ENCODE assay signal across 9 cellular contexts in the genomic region with DNA sequence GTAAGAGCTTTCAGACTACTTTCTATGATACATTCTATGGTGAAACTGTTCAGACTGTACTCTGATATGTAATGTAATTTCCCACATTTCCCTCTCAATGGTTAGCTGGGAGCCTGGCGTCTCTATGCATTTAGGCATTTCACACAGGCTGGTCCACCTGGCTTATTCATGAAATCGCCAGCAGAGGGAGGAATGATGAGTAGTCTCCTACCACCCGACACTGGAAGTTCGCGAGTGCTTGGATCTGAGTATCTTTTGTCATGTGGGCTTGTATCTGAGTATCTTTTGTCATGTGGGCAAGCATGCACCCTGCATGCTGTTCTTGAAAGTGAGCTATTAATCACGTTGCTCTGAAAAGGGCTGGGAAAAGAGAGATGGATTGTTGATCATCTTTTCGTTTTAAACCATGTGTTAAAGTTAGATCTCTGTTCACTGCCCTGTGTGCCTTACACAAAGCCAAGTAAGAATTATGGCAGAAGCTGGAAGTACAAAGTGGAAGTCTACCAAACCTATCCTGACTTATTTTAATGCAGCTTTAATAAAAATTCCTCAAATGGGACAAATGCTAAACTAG.
DNase-seq lines count a peak whose midpoint lies in the region; ATAC-seq and TF ChIP-seq lines count a peak whose summit lies in the region.
"Had no signal": no experiment of that assay in that cellular context is flagged by ENCODE, and none has a peak within 500 bp of the region (broad histone marks: within the 10 kb centered on the region; RNA-seq: fewer than 3 reads in every experiment).

No MANE protein-coding gene starts in this region.

- TF ChIP-seq CTCF in Panc1 (IDR thresholded peaks at IDR 0.05) (peak; percentile 72), smooth muscle cell (IDR thresholded peaks at IDR 0.05; ENCODE audit: borderline replicate concordance, insufficient read depth, poor library complexity, severe bottlenecking) (peak; percentile 68)

- no peaks in the 10 kb centered on the region for H3K9me3 ChIP-seq in Panc1 (ENCODE audit: control insufficient read depth, insufficient read depth, low read depth, low read length)
- H3K9me3 ChIP-seq in smooth muscle cell (replicated peaks; ENCODE audit: low read depth): no peaks in the 10 kb centered on the region
- H3K9me3 ChIP-seq: gastrocnemius medialis had no signal

- H3K79me2 ChIP-seq in smooth muscle cell (ENCODE audit: low read depth): no peaks in the 10 kb centered on the region

- H3K4me1 ChIP-seq in Panc1 (ENCODE audit: control insufficient read depth, insufficient read depth, low read length) (no peaks in the 10 kb centered on the region), smooth muscle cell (ENCODE audit: low read depth) (no peaks in the 10 kb centered on the region)

- H3K9ac ChIP-seq in smooth muscle cell (ENCODE audit: low read depth): no peak overlapping the region

- H3K27ac ChIP-seq in Panc1 (ENCODE audit: low read length): no peak overlapping the region
- no peak overlapping the region for H3K27ac ChIP-seq in smooth muscle cell (ENCODE audit: low read depth)
- H3K27ac ChIP-seq: gastrocnemius medialis had no signal

- POLR2A ChIA-PET in Panc1 (lab: Charles Lee): no interaction called here

- no peaks in the 10 kb centered on the region; the same call in 1 of the 2 replicates for H3K27me3 ChIP-seq in H7 (ENCODE audit: control insufficient read depth, insufficient read depth, low read length)
- 0 out of 2 replicates have a peak, but pooled peaks cover 2% of the 10 kb centered on the region for H3K27me3 ChIP-seq in Panc1 (ENCODE audit: control insufficient read depth, insufficient read depth, low read length)
- H3K27me3 ChIP-seq in smooth muscle cell (ENCODE audit: low read depth): peaks cover 16% of the 10 kb centered on the region
- H3K27me3 ChIP-seq: gastrocnemius medialis had no signal

- no peak overlapping the region for H3K4me3 ChIP-seq in H7 (ENCODE audit: insufficient read depth, low read depth, low read length)
- no peak overlapping the region for H3K4me3 ChIP-seq in Panc1 (ENCODE audit: low read depth in 2 of 2, low read length in 2 of 2)
- H3K4me3 ChIP-seq in smooth muscle cell: no peak overlapping the region
- H3K4me3 ChIP-seq: gastrocnemius medialis had no signal

- no peaks in the 10 kb centered on the region for H4K20me1 ChIP-seq in smooth muscle cell (ENCODE audit: low read depth)

- 26% methylated on average over 7 of the region's 7 CpGs for WGBS in smooth muscle cell (ENCODE audit: low lambda C conversion rate)

- no peak overlapping the region for H3K4me2 ChIP-seq in smooth muscle cell

- BruUV-seq in Panc1 (replicated peaks; lab: Mats Ljungman, UMichigan): no TSS peak

- intact Hi-C loops in Panc1 (cut with micrococcal nuclease; ENCODE audit: unreplicated experiment): no loop called here

- peak; percentile 24 for DNase-seq in CD1c-positive myeloid dendritic cell (ENCODE audit: extremely low spot score)
- DNase-seq in H7: peak; percentile 25
- DNase-seq in Panc1 (ENCODE audit: low read depth, low spot score): peak; percentile 8
- peak; percentile 3 for DNase-seq in fibroblast of the conjunctiva (ENCODE audit: low read depth)
- DNase-seq in smooth muscle cell (lab: John Stamatoyannopoulos, UW; ENCODE audit: unreplicated experiment): no peak
- DNase-seq in SKM-1 (lab: John Stamatoyannopoulos, UW; ENCODE audit: unreplicated experiment): no peak
- no peak for DNase-seq in stimulated activated CD4-positive, alpha-beta T cell treated with anti-CD3 and anti-CD28 coated beads, Interleukin-4, amount 100 ng/mL, for 1 hour

- peak; percentile 86 for ATAC-seq in Panc1
- ATAC-seq in esophagus mucosa: no peak

- in situ Hi-C loops in Panc1 (cut with HindIII; ENCODE audit: low pct_unique_long_range_greater_than_20kb, low sequenced_read_pairs): no loop called here

- no peak overlapping the region for H2AFZ ChIP-seq in smooth muscle cell (ENCODE audit: low read depth)

- no peaks in the 10 kb centered on the region for H3F3A ChIP-seq in smooth muscle cell (ENCODE audit: low read depth)

- H3K36me3 ChIP-seq in H7 (replicated peaks; ENCODE audit: control insufficient read depth, insufficient read depth, low read length) (no peaks in the 10 kb centered on the region), Panc1 (ENCODE audit: control insufficient read depth, insufficient read depth, low read length) (no peaks in the 10 kb centered on the region), smooth muscle cell (ENCODE audit: low read depth) (no peaks in the 10 kb centered on the region)
- H3K36me3 ChIP-seq: gastrocnemius medialis had no signal

- CTCF ChIA-PET in Panc1 (lab: Charles Lee): interaction anchor here (0.6 kb wide), 1 partner anchor 1250 kb away, joined by 7 read pairs; no protein-coding TSS in a partner anchor

Comparison
In these comparisons a context has a peak if more than half of its experiments do, and no peak if none do; other contexts are left out.
1. DNase-seq: peak in CD1c-positive myeloid dendritic cell (single experiment), H7 (single experiment), Panc1 (single experiment) and fibroblast of the conjunctiva (single experiment); none in smooth muscle cell (single experiment), SKM-1 (single experiment) and stimulated activated CD4-positive, alpha-beta T cell treated with anti-CD3 and anti-CD28 coated beads, Interleukin-4, amount 100 ng/mL, for 1 hour (single experiment).